In genomic region chr19:34485831-34486230, GRCh38 we compare ENCODE assay signal across 22 cellular contexts. TPM values are rescaled to one million over a fixed set of nuclear protein-coding genes. Genes with fewer than 3 reads are reported as not detected.
DNase-seq lines count a peak whose midpoint lies in the region; ATAC-seq and TF ChIP-seq lines count a peak whose summit lies in the region.
"Had no signal": no experiment of that assay in that cellular context is flagged by ENCODE, and none has a peak within 500 bp of the region (broad histone marks: within the 10 kb centered on the region; RNA-seq: fewer than 3 reads in every experiment).

No MANE protein-coding gene starts in this region.

- POLR2A ChIA-PET in WTC11 (lab: Charles Lee): interaction anchor here (1.1 kb wide), 1 partner anchor 14 kb away, joined by 3 read pairs; no protein-coding TSS in a partner anchor

- no peak overlapping the region for H2AFZ ChIP-seq in GM23248

- DNase-seq in WTC11 (ENCODE audit: low spot score): no peak
- peak; percentile 38 for DNase-seq in chondrocyte (ENCODE audit: low spot score)
- DNase-seq in mesenteric fat pad (ENCODE audit: low spot score): peak; percentile 35
- DNase-seq in spleen: peak; percentile 35
- no peak for DNase-seq in GM23248
- DNase-seq in HuH-7 (ENCODE audit: low spot score): no peak
- DNase-seq: C1 segment of cervical spinal cord; CD4-positive, alpha-beta memory T cell; COR-L47; H7; IMR-90; NCI-H1048; NCI-H1417; NCI-H1694; NCI-H2029 treated with DMSO at 0.1 percent for 48 hours; NCI-H2227 treated with DMSO at 0.1 percent for 48 hours; NCI-H526 treated with DMSO at 0.1 percent for 48 hours; Right ventricle myocardium superior; RPMI8226 had no signal

- H3K9me3 Mint-ChIP-seq in WTC11: no peaks in the 10 kb centered on the region
- no peaks in the 10 kb centered on the region for H3K9me3 Mint-ChIP-seq in chondrocyte (ENCODE audit: low read depth)

- 52 to 69% (median 64%) methylated on average over 9 of the region's 9 CpGs for WGBS in spleen, 5 donors
- 84 to 86% methylated on average over 9 of the region's 9 CpGs for WGBS in GM23248 (ENCODE audit: low coverage in 1 of 2, low lambda C conversion rate in 2 of 2, missing lambda C conversion rate in 2 of 2), 2 experiments

- H3K36me3 Mint-ChIP-seq in WTC11 (peaks cover 3% of the 10 kb centered on the region; the same call in 1 of the 2 replicates), chondrocyte (ENCODE audit: low read depth) (peaks cover 11% of the 10 kb centered on the region)
- H3K36me3 Mint-ChIP-seq: CD4-positive, alpha-beta memory T cell had no signal

- H3K9me3 ChIP-seq in spleen: no peaks in the 10 kb centered on the region
- no peaks in the 10 kb centered on the region for H3K9me3 ChIP-seq in GM23248 (ENCODE audit: low read depth)

- TF ChIP-seq CTCF in WTC11 (IDR thresholded peaks at IDR 0.05) (no peak), chondrocyte (IDR thresholded peaks at IDR 0.05) (no peak), spleen (IDR thresholded peaks at IDR 0.05 in 8 of 11, conservative IDR thresholded peaks at IDR 0.05 in 3 of 11) (no peak)

- H3K9ac ChIP-seq in GM23248: no peak overlapping the region
- H3K9ac ChIP-seq: KMS-11 had no signal

- H3K27me3 ChIP-seq in spleen (replicated peaks in 1 of 7): peaks cover 0 to 41% (median 15%) of the 10 kb centered on the region in 7 donors
- H3K27me3 ChIP-seq in GM23248 (replicated peaks; ENCODE audit: insufficient read depth): no peaks in the 10 kb centered on the region

- H4K20me1 ChIP-seq in GM23248 (ENCODE audit: insufficient read depth): 0 out of 2 replicates have a peak, but pooled peaks cover 3% of the 10 kb centered on the region

- no peaks in the 10 kb centered on the region for H3F3A ChIP-seq in GM23248 (ENCODE audit: insufficient read depth)

- H3K27ac ChIP-seq in spleen (peak overlapping the region in 4 of 8 donors; percentile 8 to 47 (median 34)), GM23248 (no peak overlapping the region)
- H3K27ac ChIP-seq: KMS-11 had no signal

- H3K27ac Mint-ChIP-seq in WTC11: peak overlapping the region; percentile 82; the same call in 1 of the 2 replicates
- no peak overlapping the region for H3K27ac Mint-ChIP-seq in chondrocyte (ENCODE audit: unreplicated experiment)

- H3K4me1 ChIP-seq in spleen (peaks cover 0 to 36% (median 19%) of the 10 kb centered on the region in 6 donors), GM23248 (ENCODE audit: insufficient read depth) (peaks cover 12% of the 10 kb centered on the region; the same call in 1 of the 2 replicates)

- intact Hi-C loops in spleen (cut with DNase I; ENCODE audit: low total_unique reads): no loop called here

- ATAC-seq in WTC11 (no peak), GM21526 (IDR thresholded peaks at IDR 0.05; ENCODE audit: low FRiP score, unreplicated experiment) (no peak), HG02642 (IDR thresholded peaks at IDR 0.05; ENCODE audit: poor library complexity, unreplicated experiment) (no peak)

- no peak overlapping the region for H3K4me3 Mint-ChIP-seq in WTC11
- H3K4me3 Mint-ChIP-seq in chondrocyte (ENCODE audit: unreplicated experiment): no peak overlapping the region
- H3K4me3 Mint-ChIP-seq: CD4-positive, alpha-beta memory T cell had no signal

- no peak overlapping the region for H3K4me2 ChIP-seq in GM23248 (ENCODE audit: unreplicated experiment)
- H3K4me2 ChIP-seq: KMS-11 had no signal

- CTCF ChIA-PET in WTC11 (lab: Charles Lee): no interaction called here

- in situ Hi-C loops in GM23248 (cut with MboI): no loop called here

- H3K36me3 ChIP-seq in spleen: peaks cover 0 to 8% (median 0%) of the 10 kb centered on the region in 6 donors
- H3K36me3 ChIP-seq in GM23248 (ENCODE audit: low read depth): no peaks in the 10 kb centered on the region; the same call in 1 of the 2 replicates

- no peaks in the 10 kb centered on the region for H3K9me2 ChIP-seq in GM23248 (ENCODE audit: insufficient read depth)

- peaks cover 15% of the 10 kb centered on the region for H3K4me1 Mint-ChIP-seq in WTC11
- H3K4me1 Mint-ChIP-seq in chondrocyte (ENCODE audit: low read depth): peaks cover 27% of the 10 kb centered on the region

- H3K79me2 ChIP-seq in GM23248 (ENCODE audit: insufficient read depth): peaks cover 85% of the 10 kb centered on the region

- H3K27me3 Mint-ChIP-seq in WTC11 (ENCODE audit: low read depth) (peaks cover 13% of the 10 kb centered on the region), chondrocyte (ENCODE audit: low read depth) (no peaks in the 10 kb centered on the region)

- H3K4me3 ChIP-seq in spleen (no peak overlapping the region), GM23248 (no peak overlapping the region)

- TF ChIP-seq POLR2A in spleen (IDR thresholded peaks at IDR 0.05): no peak

TF ChIP-seq in WTC11, 78 proteins besides CTCF, POLR2A, EP300 and RAD21:
- no peak for TF ChIP-seq ESRRA (CRISPR knock-in tag; IDR thresholded peaks at IDR 0.05; ENCODE audit: borderline replicate concordance)
- no peak for TF ChIP-seq NFATC4 (CRISPR knock-in tag; IDR thresholded peaks at IDR 0.05)
- no peak for TF ChIP-seq FOXP1 (CRISPR knock-in tag; IDR thresholded peaks at IDR 0.05; ENCODE audit: borderline replicate concordance)
- TF ChIP-seq TEAD4 (CRISPR knock-in tag; IDR thresholded peaks at IDR 0.05): no peak
- TF ChIP-seq ZBTB21 (CRISPR knock-in tag; IDR thresholded peaks at IDR 0.05; ENCODE audit: borderline replicate concordance): no peak
- no peak for TF ChIP-seq PRRX2 (CRISPR knock-in tag; IDR thresholded peaks at IDR 0.05)
- TF ChIP-seq MAX (CRISPR knock-in tag; IDR thresholded peaks at IDR 0.05): no peak
- no peak for TF ChIP-seq IRF1 (CRISPR knock-in tag; IDR thresholded peaks at IDR 0.05)
- no peak for TF ChIP-seq ZNF671 (CRISPR knock-in tag; IDR thresholded peaks at IDR 0.05)
- no peak for TF ChIP-seq E2F1 (CRISPR knock-in tag; IDR thresholded peaks at IDR 0.05)
- TF ChIP-seq CDX4 (CRISPR knock-in tag; IDR thresholded peaks at IDR 0.05; ENCODE audit: borderline replicate concordance): no peak
- TF ChIP-seq AR (CRISPR knock-in tag; IDR thresholded peaks at IDR 0.05): no peak
- TF ChIP-seq JAZF1 (CRISPR knock-in tag; IDR thresholded peaks at IDR 0.05): no peak
- TF ChIP-seq ZNF121 (CRISPR knock-in tag; IDR thresholded peaks at IDR 0.05): no peak

RNA-seq across cellular contexts. Expression of gene WTIP, which starts 4.3 kb away (rescaled TPM):
- total RNA-seq in WTC11 (2021): 14.3 to 18.1 TPM (median 16.0 TPM) in 3 replicates
- 32.8 to 45.9 TPM (median 41.6 TPM) in 3 replicates for total RNA-seq in chondrocyte
- 25.3 TPM for total RNA-seq in mesenteric fat pad
- total RNA-seq in spleen: 10 to 100 TPM in 3 of 7 donors, 1 to 10 TPM in 4; 3.1 to 14.1 (median 8.9) TPM
- 1 to 10 TPM in 2 of 3 donors, under 1 TPM in 1; 0.78 to 3.8 (median 2.6) TPM for polyA plus RNA-seq in spleen
- total RNA-seq in GM23248 (2014; rRNA removed; shearing (Covaris generic)): 35.2 and 37.2 TPM in 2 replicates
- polyA plus RNA-seq in GM23248 (2016; fragmentation: Nextera tagmentation; extraction: Ambion mirVana): 2.2 and 3.5 TPM in 2 replicates
- polyA plus RNA-seq: CD4-positive, alpha-beta memory T cell had no signal

RNA-seq across cellular contexts. Expression of gene UBA2, which starts 57.6 kb away (rescaled TPM):
- total RNA-seq in WTC11 (2021) (156 to 163 TPM (median 162 TPM) in 3 replicates), chondrocyte (81.2 to 103 TPM (median 94.6 TPM) in 3 replicates), mesenteric fat pad (115 TPM), spleen (10 to 100 TPM; 55.2 to 71.9 (median 63.0) TPM)
- polyA plus RNA-seq in spleen (10 to 100 TPM; 44.6 to 67.5 (median 62.2) TPM), GM23248 (2016; fragmentation: Nextera tagmentation; extraction: Ambion mirVana) (79.1 and 93.1 TPM in 2 replicates)
- 90.7 and 111 TPM in 2 replicates for total RNA-seq in GM23248 (2014; rRNA removed; shearing (Covaris generic))

Comparison
In these comparisons a context has a peak if more than half of its experiments do, and no peak if none do; other contexts are left out.
1. DNase-seq: peak in chondrocyte (single experiment), mesenteric fat pad (single experiment) and spleen (single experiment); none in WTC11 (single experiment), GM23248 (single experiment) and HuH-7 (single experiment).